8 cellular contexts compared by ENCODE assay signal in the genomic region with DNA sequence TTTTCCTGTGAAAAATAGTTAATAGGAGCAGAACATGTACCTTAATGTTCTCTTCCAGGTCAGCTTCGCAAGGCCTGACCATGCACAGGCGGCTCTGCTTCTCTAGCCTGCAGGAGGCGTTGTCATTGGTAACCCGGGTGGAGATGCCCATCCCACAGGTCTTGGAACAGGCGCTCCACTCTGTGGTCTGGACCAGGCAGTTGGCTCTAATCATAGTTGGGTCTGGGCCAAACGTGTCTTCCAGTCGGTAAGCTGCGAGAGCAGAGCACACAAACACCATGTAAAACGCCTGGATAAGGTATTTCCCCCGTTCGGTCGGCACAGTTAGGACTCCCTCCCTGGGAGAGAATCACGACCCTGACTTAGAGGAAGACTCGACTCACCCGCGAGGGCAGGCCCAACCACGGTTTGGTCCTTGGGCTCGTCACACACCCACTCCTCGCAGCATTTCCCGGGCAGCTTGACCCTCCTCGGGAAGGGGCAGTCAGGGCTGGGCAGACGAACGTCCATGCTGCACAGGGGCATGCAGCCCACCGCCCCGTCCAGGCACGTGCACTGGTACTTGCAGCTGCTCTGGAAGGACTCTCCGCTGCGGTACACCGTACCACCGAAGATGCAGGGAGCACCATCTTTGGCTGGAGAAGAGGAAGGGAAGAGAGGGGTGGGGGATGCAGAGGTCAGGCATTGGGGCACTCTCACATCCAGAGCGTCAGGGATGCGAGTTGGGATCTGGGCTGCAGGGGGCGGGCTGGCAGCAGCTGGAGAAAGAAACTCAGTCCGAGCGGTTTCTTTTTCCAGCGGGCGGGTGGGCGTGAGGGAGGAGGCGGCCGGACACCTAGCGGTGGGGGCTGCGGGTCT. TPM values are rescaled to one million over a fixed set of nuclear protein-coding genes. Genes with fewer than 3 reads are reported as not detected.
DNase-seq lines count a peak whose midpoint lies in the region; ATAC-seq and TF ChIP-seq lines count a peak whose summit lies in the region.

No MANE protein-coding gene starts in this region.

- H3K36me3 Mint-ChIP-seq in activated CD4-positive, alpha-beta memory T cell treated with anti-CD3 and anti-CD28 coated beads, Interleukin-2, amount 10 ng/mL, durations not matched to agents 7 days and 5 days (ENCODE audit: low read depth) = no peaks in the 10 kb centered on the region
- H3K36me3 Mint-ChIP-seq in type B pancreatic cell = peaks cover 8% of the 10 kb centered on the region

- H3K4me1 Mint-ChIP-seq in activated CD4-positive, alpha-beta memory T cell treated with anti-CD3 and anti-CD28 coated beads, Interleukin-2, amount 10 ng/mL, durations not matched to agents 7 days and 5 days = peaks cover 11% of the 10 kb centered on the region
- H3K4me1 Mint-ChIP-seq in type B pancreatic cell (ENCODE audit: unreplicated experiment) = peaks cover 40% of the 10 kb centered on the region

- H3K27ac ChIP-seq in 22Rv1 = peak overlapping the region; percentile 75

- CTCF ChIA-PET in activated CD4-positive, alpha-beta memory T cell treated with anti-CD3 and anti-CD28 coated beads, Interleukin-2, amount 10 ng/mL, durations not matched to agents 7 days and 5 days (lab: Charles Lee) = interaction anchor here (0.7 to 1.1 kb wide), 2 partner anchors 20 to 27 kb away, joined by 3 read pairs; no protein-coding TSS in a partner anchor

- peak overlapping the region; percentile 61 for H3K4me3 Mint-ChIP-seq in activated CD4-positive, alpha-beta memory T cell treated with anti-CD3 and anti-CD28 coated beads, Interleukin-2, amount 10 ng/mL, durations not matched to agents 7 days and 5 days
- H3K4me3 Mint-ChIP-seq in type B pancreatic cell = peak overlapping the region; percentile 90

- H3K27me3 Mint-ChIP-seq in activated CD4-positive, alpha-beta memory T cell treated with anti-CD3 and anti-CD28 coated beads, Interleukin-2, amount 10 ng/mL, durations not matched to agents 7 days and 5 days = peaks cover 65% of the 10 kb centered on the region
- H3K27me3 Mint-ChIP-seq in type B pancreatic cell = peaks cover 6% of the 10 kb centered on the region

- TF ChIP-seq CTCF in 22Rv1 (IDR thresholded peaks at IDR 0.05) = peak; percentile 73
- peak; percentile 76 for TF ChIP-seq CTCF in type B pancreatic cell (conservative IDR thresholded peaks at IDR 0.05)

- peak overlapping the region; percentile 75 for H3K9ac ChIP-seq in mucosa of stomach (ENCODE audit: low read length)

- H3K9me3 ChIP-seq in mucosa of stomach (ENCODE audit: control insufficient read depth, low read length) = no peaks in the 10 kb centered on the region

- no peak overlapping the region for H3K27ac Mint-ChIP-seq in activated CD4-positive, alpha-beta memory T cell treated with anti-CD3 and anti-CD28 coated beads, Interleukin-2, amount 10 ng/mL, durations not matched to agents 7 days and 5 days
- peak overlapping the region; percentile 80 for H3K27ac Mint-ChIP-seq in type B pancreatic cell

- H3K4me3 ChIP-seq in GM08714 (ENCODE audit: low read length) = peak overlapping the region; percentile 50; the same call in 1 of the 2 replicates
- peak overlapping the region; percentile 98 for H3K4me3 ChIP-seq in mucosa of stomach (ENCODE audit: low read length)

- no peaks in the 10 kb centered on the region for H3K36me3 ChIP-seq in mucosa of stomach (ENCODE audit: control insufficient read depth, insufficient read depth, low read length)

- H3K4me1 ChIP-seq in mucosa of stomach (ENCODE audit: control insufficient read depth, insufficient read depth, low read length) = peaks cover 30% of the 10 kb centered on the region

- POLR2A ChIA-PET in activated CD4-positive, alpha-beta memory T cell treated with anti-CD3 and anti-CD28 coated beads, Interleukin-2, amount 10 ng/mL, durations not matched to agents 7 days and 5 days (lab: Charles Lee) = no interaction called here

- DNase-seq in NCI-H1105 treated with DMSO at 0.1 percent for 48 hours (lab: John Stamatoyannopoulos, UW) (peak; percentile 87), fibroblast of gingiva (ENCODE audit: low read depth) (peak; percentile 92), type B pancreatic cell (ENCODE audit: extremely low spot score, unreplicated experiment) (peak; percentile 84)
- no peak for DNase-seq in activated CD4-positive, alpha-beta memory T cell treated with anti-CD3 and anti-CD28 coated beads, Interleukin-2, amount 10 ng/mL, durations not matched to agents 7 days and 5 days

- no peaks in the 10 kb centered on the region for H3K9me3 Mint-ChIP-seq in activated CD4-positive, alpha-beta memory T cell treated with anti-CD3 and anti-CD28 coated beads, Interleukin-2, amount 10 ng/mL, durations not matched to agents 7 days and 5 days
- no peaks in the 10 kb centered on the region for H3K9me3 Mint-ChIP-seq in type B pancreatic cell

- no peak for ATAC-seq in HG03175 (IDR thresholded peaks at IDR 0.05; ENCODE audit: unreplicated experiment)

- no peaks in the 10 kb centered on the region for H3K27me3 ChIP-seq in mucosa of stomach (ENCODE audit: control insufficient read depth, insufficient read depth, low read length)

RNA-seq across cellular contexts. Expression of a gene that starts 1.0 kb away (rescaled TPM):
- total RNA-seq in activated CD4-positive, alpha-beta memory T cell treated with anti-CD3 and anti-CD28 coated beads, Interleukin-2, amount 10 ng/mL, durations not matched to agents 7 days and 5 days = not detected
- total RNA-seq in type B pancreatic cell (ENCODE audit: low replicate concordance) = 33.8 and 75.5 TPM in 2 replicates

Comparison
In these comparisons a context has a peak if more than half of its experiments do, and no peak if none do; other contexts are left out.
1. RNA of a gene that starts 1.0 kb away (total RNA-seq): 33.8 to 75.5 TPM in type B pancreatic cell; not detected in activated CD4-positive, alpha-beta memory T cell treated with anti-CD3 and anti-CD28 coated beads, Interleukin-2, amount 10 ng/mL, durations not matched to agents 7 days and 5 days; every median in the first group is over 10 times any median in the second.